In genomic region chr9:27407966-27408365, GRCh38 we compare ENCODE assay signal across 14 cellular contexts.
DNase-seq lines count a peak whose midpoint lies in the region; ATAC-seq, FAIRE-seq and TF ChIP-seq lines count a peak whose summit lies in the region.
"Had no signal": no experiment of that assay in that cellular context is flagged by ENCODE, and none has a peak within 500 bp of the region (broad histone marks: within the 10 kb centered on the region; RNA-seq: fewer than 3 reads in every experiment).

No MANE protein-coding gene starts in this region.

- H3K4me3 Mint-ChIP-seq in MCF 10A (ENCODE audit: unreplicated experiment): peak overlapping the region; percentile 40
- H3K4me3 Mint-ChIP-seq: activated T-helper 1 cell treated with anti-CD3 and anti-CD28 coated beads, Interleukin-12 subunit alpha, Interleukin-12 subunit beta, Interleukin-2, Interleukin-4 antibody, amounts not matched to agents 30 ng/mL and 10 ng/mL and 1 ng/mL, durations not matched to agents 14 hours and 24 hours and 36 hours had no signal

- no peak overlapping the region for H3K27ac Mint-ChIP-seq in MCF 10A (ENCODE audit: low read depth, unreplicated experiment)
- H3K27ac Mint-ChIP-seq: activated T-helper 1 cell treated with anti-CD3 and anti-CD28 coated beads, Interleukin-12 subunit alpha, Interleukin-12 subunit beta, Interleukin-2, Interleukin-4 antibody, amounts not matched to agents 30 ng/mL and 10 ng/mL and 1 ng/mL, durations not matched to agents 14 hours and 24 hours and 36 hours had no signal

- peak; percentile 96 for FAIRE-seq in urothelium cell line (lab: Jason Lieb, UNC)

- TF ChIP-seq CTCF in MCF 10A (IDR thresholded peaks at IDR 0.05; ENCODE audit: unreplicated experiment): no peak
- no peak for TF ChIP-seq CTCF in breast epithelium (IDR thresholded peaks at IDR 0.05)
- TF ChIP-seq CTCF in choroid plexus epithelial cell (conservative IDR thresholded peaks at IDR 0.05; ENCODE audit: low read depth, low read length): no peak
- TF ChIP-seq CTCF in upper lobe of left lung (IDR thresholded peaks at IDR 0.05): no peak

- no TSS peak for BruUV-seq in MCF 10A (replicated peaks; lab: Mats Ljungman, UMichigan)

- peak; percentile 18 for ATAC-seq in left colon
- no peak for ATAC-seq in HG02678 (IDR thresholded peaks at IDR 0.05; ENCODE audit: unreplicated experiment)
- ATAC-seq in upper lobe of left lung (ENCODE audit: low FRiP score in 2 of 2): no peak

- peaks cover 16% of the 10 kb centered on the region for H3K4me1 Mint-ChIP-seq in MCF 10A (ENCODE audit: insufficient read depth, unreplicated experiment)

- CTCF ChIA-PET in MCF 10A (lab: Yijun Ruan, JAX): interaction anchor here (0.7 to 1.6 kb wide), 5 partner anchors 8 to 121 kb away, joined by 3 to 4 read pairs (median 3); partner anchors contain the start of gene MOB3B

- H3K4me1 ChIP-seq in breast epithelium: no peaks in the 10 kb centered on the region
- H3K4me1 ChIP-seq in upper lobe of left lung: peaks cover 0 to 10% (median 5%) of the 10 kb centered on the region in 4 donors

- no peaks in the 10 kb centered on the region for H3K27me3 Mint-ChIP-seq in MCF 10A (ENCODE audit: insufficient read depth, unreplicated experiment)

- no peak for TF ChIP-seq POLR2A in breast epithelium (IDR thresholded peaks at IDR 0.05)
- no peak for TF ChIP-seq POLR2A in upper lobe of left lung (IDR thresholded peaks at IDR 0.05)

- H3K27ac ChIP-seq in breast epithelium (peak overlapping the region in 1 of 2 donors; percentile 27), upper lobe of left lung (no peak overlapping the region)
- H3K27ac ChIP-seq: 22Rv1, HL-60 had no signal

- H3K36me3 ChIP-seq in breast epithelium (no peaks in the 10 kb centered on the region), upper lobe of left lung (no peaks in the 10 kb centered on the region)

- WGBS in upper lobe of left lung, 2 donors: 83 to 86% methylated on average over 5 of the region's 5 CpGs

- no peak for TF ChIP-seq EP300 in upper lobe of left lung (IDR thresholded peaks at IDR 0.05)

- intact Hi-C loops in MCF 10A (cut with micrococcal nuclease): no loop called here
- intact Hi-C loops in breast epithelium (cut with DNase I; ENCODE audit: low total_unique reads): no loop called here
- intact Hi-C loops in left colon (cut with DNase I, micrococcal nuclease): no loop called here

- H3K9me3 ChIP-seq in breast epithelium (no peaks in the 10 kb centered on the region), upper lobe of left lung (no peaks in the 10 kb centered on the region)

- no peaks in the 10 kb centered on the region for H3K9me3 Mint-ChIP-seq in MCF 10A (ENCODE audit: unreplicated experiment)

- H3K27me3 ChIP-seq in breast epithelium (no peaks in the 10 kb centered on the region), upper lobe of left lung (no peaks in the 10 kb centered on the region)

- no peaks in the 10 kb centered on the region for H3K36me3 Mint-ChIP-seq in MCF 10A (ENCODE audit: insufficient read depth, unreplicated experiment)

- H3K4me3 ChIP-seq in breast epithelium (no peak overlapping the region), choroid plexus epithelial cell (ENCODE audit: low read depth, low read length) (no peak overlapping the region), upper lobe of left lung (no peak overlapping the region)

- peak; percentile 31 for DNase-seq in MCF 10A (ENCODE audit: unreplicated experiment)
- no peak for DNase-seq in breast epithelium (ENCODE audit: low spot score in 2 of 2)
- DNase-seq in choroid plexus epithelial cell (ENCODE audit: low read depth): peak; percentile 58
- no peak for DNase-seq in left colon
- DNase-seq in urothelium cell line (ENCODE audit: low spot score): peak; percentile 71
- no peak for DNase-seq in NCI-H2171 (lab: John Stamatoyannopoulos, UW)
- no peak for DNase-seq in upper lobe of left lung
- DNase-seq: activated CD4-positive, CD25-positive, alpha-beta regulatory T cell; left ventricle myocardium superior; NCI-H1092 had no signal

- POLR2A ChIA-PET in MCF 10A (lab: Yijun Ruan, JAX): interaction anchor here (0.8 to 2.8 kb wide), 5 partner anchors 14 to 22 kb away, joined by 3 to 9 read pairs (median 4); no protein-coding TSS in a partner anchor

Comparison
In these comparisons a context has a peak if more than half of its experiments do, and no peak if none do; other contexts are left out.
1. DNase-seq: peak in MCF 10A (single experiment), choroid plexus epithelial cell (single experiment) and urothelium cell line (single experiment); none in breast epithelium (0 of 2), left colon (0 of 2), NCI-H2171 (single experiment) and upper lobe of left lung (0 of 2).